In genomic region chr20:41654884-41655283, GRCh38 we compare ENCODE assay signal across 12 cellular contexts. TPM values are rescaled to one million over a fixed set of nuclear protein-coding genes. Genes with fewer than 3 reads are reported as not detected.
A peak's percentile ranks its signal among the peaks of the same experiment; 100 is the strongest.
DNase-seq lines count a peak whose midpoint lies in the region; ATAC-seq and TF ChIP-seq lines count a peak whose summit lies in the region.
"Had no signal": no experiment of that assay in that cellular context is flagged by ENCODE, and none has a peak within 500 bp of the region (broad histone marks: within the 10 kb centered on the region; RNA-seq: fewer than 3 reads in every experiment).

No MANE protein-coding gene starts in this region.

- BruUV-seq in A673 (replicated peaks; lab: Mats Ljungman, UMichigan): no TSS peak

- TF ChIP-seq CTCF in A673 (conservative IDR thresholded peaks at IDR 0.05; ENCODE audit: low read depth, low read length) (no peak), HEK293 (tag by site-specific recombination; IDR thresholded peaks at IDR 0.05) (no peak), VCaP (conservative IDR thresholded peaks at IDR 0.05) (no peak), hepatocyte (IDR thresholded peaks at IDR 0.05; ENCODE audit: poor library complexity) (no peak)

- H3K9me2 ChIP-seq in hepatocyte (replicated peaks; ENCODE audit: insufficient read depth): no peaks in the 10 kb centered on the region

- H3K36me3 ChIP-seq in A673 (ENCODE audit: insufficient read depth, low read length, poor library complexity, severe bottlenecking) (no peaks in the 10 kb centered on the region), HEK293 (ENCODE audit: control insufficient read depth in 2 of 2, insufficient read depth in 1 of 2, low read length in 2 of 2) (no peaks in the 10 kb centered on the region), hepatocyte (replicated peaks; ENCODE audit: insufficient read depth, low read depth) (no peaks in the 10 kb centered on the region)
- H3K36me3 ChIP-seq: BLaER1 treated with 17β-estradiol and CSF1 and Interleukin-3, amounts not matched to agents 10 nM and 100 nM had no signal

- H3K4me3 ChIP-seq in A673 (ENCODE audit: low read depth, low read length, poor library complexity, severe bottlenecking): no peak overlapping the region
- H3K4me3 ChIP-seq in HEK293 (ENCODE audit: low read depth, low read length): no peak overlapping the region
- no peak overlapping the region for H3K4me3 ChIP-seq in hepatocyte
- H3K4me3 ChIP-seq: BLaER1 treated with 17β-estradiol and CSF1 and Interleukin-3, amounts not matched to agents 10 nM and 100 nM; PC-9 had no signal

- 82% methylated on average over 1 of the region's 1 CpG for WGBS in hepatocyte (ENCODE audit: low lambda C conversion rate, missing lambda C conversion rate)

- H3K27ac ChIP-seq in A673 (ENCODE audit: low read depth, low read length, poor library complexity, severe bottlenecking) (no peak overlapping the region), HEK293 (ENCODE audit: extremely low read depth, low read depth, low read length) (no peak overlapping the region), VCaP (peak overlapping the region; percentile 100), hepatocyte (no peak overlapping the region)
- H3K27ac ChIP-seq: BLaER1 treated with 17β-estradiol and CSF1 and Interleukin-3, amounts not matched to agents 10 nM and 100 nM; PC-9 had no signal

- no peak for ATAC-seq in HG02973 (IDR thresholded peaks at IDR 0.05; ENCODE audit: unreplicated experiment)

- POLR2A ChIA-PET in A673 (lab: Charles Lee; ENCODE audit: low non-redundant PET) (no interaction called here), HEK293 (lab: Yijun Ruan, JAX) (no interaction called here)

- H3K9me3 ChIP-seq in A673 (ENCODE audit: low read depth, low read length, poor library complexity, severe bottlenecking): no peaks in the 10 kb centered on the region
- H3K9me3 ChIP-seq in HEK293 (ENCODE audit: control insufficient read depth, insufficient read depth, low read depth, low read length): no peaks in the 10 kb centered on the region
- H3K9me3 ChIP-seq in hepatocyte (ENCODE audit: low read depth): no peaks in the 10 kb centered on the region
- H3K9me3 ChIP-seq: BLaER1 treated with 17β-estradiol and CSF1 and Interleukin-3, amounts not matched to agents 10 nM and 100 nM had no signal

- peak; percentile 32 for DNase-seq in A673 (ENCODE audit: low spot score)
- peak; percentile 52 for DNase-seq in hepatocyte (ENCODE audit: low spot score)
- no peak for DNase-seq in NCI-H748 (lab: John Stamatoyannopoulos, UW; ENCODE audit: unreplicated experiment)
- no peak for DNase-seq in NCI-H774 (lab: John Stamatoyannopoulos, UW)
- no peak for DNase-seq in NCI-H2107 (lab: John Stamatoyannopoulos, UW)
- DNase-seq: activated CD4-positive, alpha-beta T cell treated with anti-CD3 and anti-CD28 coated beads, Interleukin-2, amount 10 ng/mL, durations not matched to agents 24 days and 14 days; activated naive CD4-positive, alpha-beta T cell treated with Interleukin-2 at 50 U/mL for 16 hours; PC-9 had no signal

- H2AFZ ChIP-seq in hepatocyte: no peak overlapping the region
- H2AFZ ChIP-seq: PC-9 had no signal

- H3K4me2 ChIP-seq in hepatocyte: no peak overlapping the region
- H3K4me2 ChIP-seq: BLaER1 treated with 17β-estradiol and CSF1 and Interleukin-3, amounts not matched to agents 10 nM and 100 nM; PC-9 had no signal

- intact Hi-C loops in A673 (cut with micrococcal nuclease; ENCODE audit: unreplicated experiment): no loop called here

- H3K79me2 ChIP-seq in hepatocyte: no peaks in the 10 kb centered on the region

- CTCF ChIA-PET in A673 (lab: Charles Lee): no interaction called here
- CTCF ChIA-PET in HEK293 (lab: Yijun Ruan, JAX): no interaction called here

- no peaks in the 10 kb centered on the region for H4K20me1 ChIP-seq in hepatocyte (ENCODE audit: insufficient read depth, poor library complexity, severe bottlenecking)
- H4K20me1 ChIP-seq: BLaER1 treated with 17β-estradiol and CSF1 and Interleukin-3, amounts not matched to agents 10 nM and 100 nM had no signal

- H3K27me3 ChIP-seq in A673 (replicated peaks; ENCODE audit: insufficient read depth, low read depth, low read length, poor library complexity) (no peaks in the 10 kb centered on the region), hepatocyte (no peaks in the 10 kb centered on the region)
- H3K27me3 ChIP-seq: BLaER1 treated with 17β-estradiol and CSF1 and Interleukin-3, amounts not matched to agents 10 nM and 100 nM had no signal

- H3K4me1 ChIP-seq in A673 (ENCODE audit: insufficient read depth, low read length, poor library complexity, severe bottlenecking) (no peaks in the 10 kb centered on the region), HEK293 (ENCODE audit: control insufficient read depth, insufficient read depth, low read length) (no peaks in the 10 kb centered on the region), hepatocyte (ENCODE audit: insufficient read depth) (peaks cover 20% of the 10 kb centered on the region)

TF ChIP-seq in HEK293, 187 proteins besides CTCF, POLR2A, EP300 and RAD21:
- TF ChIP-seq ZNF16 (tag by site-specific recombination; IDR thresholded peaks at IDR 0.05; ENCODE audit: low read depth): no peak
- no peak for TF ChIP-seq ZNF18 (tag by site-specific recombination; IDR thresholded peaks at IDR 0.05)
- no peak for TF ChIP-seq ZSCAN23 (tag by site-specific recombination; IDR thresholded peaks at IDR 0.05)
- peak; percentile 95 for TF ChIP-seq REST (tag by site-specific recombination; IDR thresholded peaks at IDR 0.05)
- TF ChIP-seq ZNF510 (tag by site-specific recombination; IDR thresholded peaks at IDR 0.05; ENCODE audit: insufficient replicate concordance): no peak
- no peak for TF ChIP-seq ZNF19 (tag by site-specific recombination; IDR thresholded peaks at IDR 0.05; ENCODE audit: low read depth)
- TF ChIP-seq ZNF670 (tag by site-specific recombination; IDR thresholded peaks at IDR 0.05; ENCODE audit: low read depth): no peak
- no peak for TF ChIP-seq ZNF274 (IDR thresholded peaks at IDR 0.05; ENCODE audit: low read length)
- no peak for TF ChIP-seq ZNF274 (tag by site-specific recombination; IDR thresholded peaks at IDR 0.05; ENCODE audit: borderline replicate concordance)
- no peak for TF ChIP-seq ZNF169 (tag by site-specific recombination; IDR thresholded peaks at IDR 0.05)

RNA-seq across cellular contexts. Expression of gene CHD6, which starts 36.7 kb away (rescaled TPM):
- 46.7 and 58.0 TPM in 2 replicates for total RNA-seq in A673 (2021)
- 31.0 and 36.7 TPM in 2 replicates for total RNA-seq in hepatocyte
- 56.0 and 98.3 TPM in 2 replicates for polyA plus RNA-seq in hepatocyte

Comparison
In these comparisons a context has a peak if more than half of its experiments do, and no peak if none do; other contexts are left out.
1. DNase-seq: peak in A673 (single experiment) and hepatocyte (single experiment); none in NCI-H748 (single experiment), NCI-H774 (single experiment) and NCI-H2107 (single experiment).